Comparison of ENCODE assay signal across 10 cellular contexts in genomic region chr2:231670892-231671616, GRCh38. TPM values are rescaled to one million over a fixed set of nuclear protein-coding genes. Genes with fewer than 3 reads are reported as not detected.
DNase-seq lines count a peak whose midpoint lies in the region; ATAC-seq and TF ChIP-seq lines count a peak whose summit lies in the region.
"Had no signal": no experiment of that assay in that cellular context is flagged by ENCODE, and none has a peak within 500 bp of the region (broad histone marks: within the 10 kb centered on the region; RNA-seq: fewer than 3 reads in every experiment).

No MANE protein-coding gene starts in this region.

- H4K20me1 ChIP-seq in OCI-LY3 (ENCODE audit: insufficient read depth, low read length): no peaks in the 10 kb centered on the region

- peak overlapping the region; percentile 95 for H3K4me2 ChIP-seq in OCI-LY3 (ENCODE audit: low read length)

- no peak for TF ChIP-seq POLR2A in upper lobe of left lung (IDR thresholded peaks at IDR 0.05)

- no peaks in the 10 kb centered on the region for H3K79me2 ChIP-seq in OCI-LY3 (ENCODE audit: low read length)

- H3K27me3 ChIP-seq in H7 (ENCODE audit: control insufficient read depth, insufficient read depth, low read length) (no peaks in the 10 kb centered on the region), OCI-LY3 (ENCODE audit: low read depth, low read length) (no peaks in the 10 kb centered on the region), iPS-15b (ENCODE audit: control insufficient read depth, insufficient read depth, low read length) (no peaks in the 10 kb centered on the region), upper lobe of left lung (no peaks in the 10 kb centered on the region)
- H3K27me3 ChIP-seq: ovary, SJCRH30 had no signal

- no peak overlapping the region for H2AFZ ChIP-seq in OCI-LY3 (ENCODE audit: low read depth, low read length)

- 38 to 46% methylated on average over 7 to 8 of the region's 8 CpGs for WGBS in upper lobe of left lung, 2 donors

- no peaks in the 10 kb centered on the region for H3K36me3 ChIP-seq in H7 (replicated peaks; ENCODE audit: control insufficient read depth, insufficient read depth, low read length)
- no peaks in the 10 kb centered on the region for H3K36me3 ChIP-seq in OCI-LY3 (replicated peaks; ENCODE audit: low read depth, low read length)
- no peaks in the 10 kb centered on the region for H3K36me3 ChIP-seq in iPS-15b (ENCODE audit: control insufficient read depth, insufficient read depth, low read length)
- H3K36me3 ChIP-seq in upper lobe of left lung: no peaks in the 10 kb centered on the region
- H3K36me3 ChIP-seq: ovary, SJCRH30 had no signal

- ATAC-seq in upper lobe of left lung (ENCODE audit: low FRiP score in 2 of 2) (no peak), GM21447 (IDR thresholded peaks at IDR 0.05; ENCODE audit: unreplicated experiment) (no peak)

- TF ChIP-seq CTCF in GM10266 (IDR thresholded peaks at IDR 0.05; ENCODE audit: control insufficient read depth, insufficient read depth, low read depth, missing control alignments): peak; percentile 32
- no peak for TF ChIP-seq CTCF in OCI-LY3 (IDR thresholded peaks at IDR 0.05; ENCODE audit: low read depth, low read length)
- TF ChIP-seq CTCF in upper lobe of left lung (IDR thresholded peaks at IDR 0.05): peak in 4 of 6 experiments; percentile 24 to 57 (median 36)

- no peaks in the 10 kb centered on the region for H3K9me3 ChIP-seq in OCI-LY3 (ENCODE audit: insufficient read depth, low read length)
- H3K9me3 ChIP-seq in iPS-15b (ENCODE audit: control insufficient read depth, insufficient read depth, low read length): no peaks in the 10 kb centered on the region
- H3K9me3 ChIP-seq in upper lobe of left lung: no peaks in the 10 kb centered on the region
- H3K9me3 ChIP-seq: ovary, SJCRH30 had no signal

- H3K9ac ChIP-seq in OCI-LY3 (ENCODE audit: low read length) (peak overlapping the region; percentile 92), iPS-15b (ENCODE audit: low read depth, low read length) (peak overlapping the region; percentile 32)

- no peak for TF ChIP-seq EP300 in upper lobe of left lung (IDR thresholded peaks at IDR 0.05)

- H3K4me3 ChIP-seq in H7 (ENCODE audit: insufficient read depth, low read depth, low read length) (no peak overlapping the region), OCI-LY3 (ENCODE audit: low read length) (peak overlapping the region; percentile 75), iPS-15b (ENCODE audit: low read depth, low read length) (no peak overlapping the region), upper lobe of left lung (peak overlapping the region in 1 of 4 donors; percentile 13)
- H3K4me3 ChIP-seq: ovary, SJCRH30 had no signal

- DNase-seq in GM10266 (ENCODE audit: extremely low spot score) (no peak), H7 (peak; percentile 87), upper lobe of left lung (peak in 1 of 2 donors; percentile 41), NAMALWA (ENCODE audit: low spot score) (no peak), NCI-H2171 (lab: John Stamatoyannopoulos, UW) (no peak)

- H3K4me1 ChIP-seq in OCI-LY3 (ENCODE audit: low read length): peaks cover 59% of the 10 kb centered on the region
- H3K4me1 ChIP-seq in iPS-15b (ENCODE audit: control insufficient read depth, insufficient read depth, low read length): peaks cover 18% of the 10 kb centered on the region
- peaks cover 54 to 73% (median 63%) of the 10 kb centered on the region in 4 donors for H3K4me1 ChIP-seq in upper lobe of left lung

- H3K27ac ChIP-seq in OCI-LY3 (ENCODE audit: low read length) (peak overlapping the region; percentile 90), upper lobe of left lung (peak overlapping the region; percentile 91 to 94 (median 92))
- H3K27ac ChIP-seq: ovary, SJCRH30 had no signal

RNA-seq across cellular contexts. Expression of gene PTMA, which starts 37.3 kb away (rescaled TPM):
- total RNA-seq in H7 (2014; rRNA removed; shearing (Covaris generic)): 2,153 and 2,302 TPM in 2 replicates
- total RNA-seq in upper lobe of left lung: 100 to 1,000 TPM; 344 to 896 (median 663) TPM
